In genomic region chrX:10856797-10857196, GRCh38 we compare ENCODE assay signal across 27 cellular contexts.
"Had no signal": no experiment of that assay in that cellular context is flagged by ENCODE, and none has a peak within 500 bp of the region (broad histone marks: within the 10 kb centered on the region; RNA-seq: fewer than 3 reads in every experiment).

No MANE protein-coding gene starts in this region.

- H3K27me3 Mint-ChIP-seq: dendritic cell treated with granulocyte-macrophage colony-stimulating factor and Interleukin-4, amounts not matched to agents 40 ng/mL and 50 ng/mL, for 4 days; naive B cell; natural killer cell treated with Interleukin-12 subunit alpha and Interleukin-12 subunit beta and Interleukin-15 and Interleukin-18, amount 100 ng/mL, for 72 hours; type B pancreatic cell had no signal

- H3K4me1 Mint-ChIP-seq: immature natural killer cell; mesothelial cell of epicardium; stimulated activated effector memory CD8-positive, alpha-beta T cell treated with anti-CD3 and anti-CD28 coated beads, Interleukin-12 subunit alpha, Interleukin-12 subunit beta, amount 100 ng/mL, for 72 hours had no signal

- H3K4me1 ChIP-seq: colonic mucosa, esophagus muscularis mucosa, foreskin keratinocyte, gastroesophageal sphincter, prostate gland, sigmoid colon, stomach, testis had no signal

- H3K36me3 ChIP-seq: colonic mucosa, esophagus muscularis mucosa, gastroesophageal sphincter, prostate gland, sigmoid colon, stomach, tibial artery had no signal

- H3K9me3 ChIP-seq: colonic mucosa, esophagus muscularis mucosa, gastroesophageal sphincter, mucosa of descending colon, prostate gland, sigmoid colon, stomach, testis, tibial artery had no signal

- H3K4me3 Mint-ChIP-seq: dendritic cell treated with granulocyte-macrophage colony-stimulating factor and Interleukin-4, amounts not matched to agents 40 ng/mL and 50 ng/mL, for 4 days; immature natural killer cell; mesothelial cell of epicardium; naive B cell; natural killer cell treated with Interleukin-12 subunit alpha and Interleukin-12 subunit beta and Interleukin-15 and Interleukin-18, amount 100 ng/mL, for 72 hours; stimulated activated effector memory CD8-positive, alpha-beta T cell treated with anti-CD3 and anti-CD28 coated beads, Interleukin-12 subunit alpha, Interleukin-12 subunit beta, amount 100 ng/mL, for 72 hours; type B pancreatic cell had no signal

- ATAC-seq: foreskin keratinocyte; gastroesophageal sphincter; mucosa of descending colon; natural killer cell treated with Interleukin-12 subunit alpha and Interleukin-12 subunit beta and Interleukin-15 and Interleukin-18, amount 100 ng/mL, for 72 hours; stimulated activated effector memory CD8-positive, alpha-beta T cell treated with anti-CD3 and anti-CD28 coated beads, Interleukin-12 subunit alpha, Interleukin-12 subunit beta, amount 100 ng/mL, for 72 hours had no signal

- H3K27me3 ChIP-seq: colonic mucosa, esophagus muscularis mucosa, foreskin keratinocyte, gastroesophageal sphincter, sigmoid colon, stomach, testis, tibial artery had no signal

- H3K27ac Mint-ChIP-seq: dendritic cell treated with granulocyte-macrophage colony-stimulating factor and Interleukin-4, amounts not matched to agents 40 ng/mL and 50 ng/mL, for 4 days; immature natural killer cell; mesothelial cell of epicardium; naive B cell; natural killer cell treated with Interleukin-12 subunit alpha and Interleukin-12 subunit beta and Interleukin-15 and Interleukin-18, amount 100 ng/mL, for 72 hours; stimulated activated effector memory CD8-positive, alpha-beta T cell treated with anti-CD3 and anti-CD28 coated beads, Interleukin-12 subunit alpha, Interleukin-12 subunit beta, amount 100 ng/mL, for 72 hours; type B pancreatic cell had no signal

- H3K4me3 ChIP-seq: colonic mucosa, esophagus muscularis mucosa, gastroesophageal sphincter, mucosa of descending colon, prostate gland, sigmoid colon, stomach, testis, tibial artery had no signal

- H3K9me3 Mint-ChIP-seq: dendritic cell treated with granulocyte-macrophage colony-stimulating factor and Interleukin-4, amounts not matched to agents 40 ng/mL and 50 ng/mL, for 4 days; type B pancreatic cell had no signal

- H3K27ac ChIP-seq: colonic mucosa, esophagus muscularis mucosa, foreskin keratinocyte, gastroesophageal sphincter, prostate gland, sigmoid colon, stomach, testis had no signal

- H3K36me3 Mint-ChIP-seq: immature natural killer cell; mesothelial cell of epicardium; naive B cell; natural killer cell treated with Interleukin-12 subunit alpha and Interleukin-12 subunit beta and Interleukin-15 and Interleukin-18, amount 100 ng/mL, for 72 hours; stimulated activated effector memory CD8-positive, alpha-beta T cell treated with anti-CD3 and anti-CD28 coated beads, Interleukin-12 subunit alpha, Interleukin-12 subunit beta, amount 100 ng/mL, for 72 hours; type B pancreatic cell had no signal

- DNase-seq: colonic mucosa; effector memory CD4-positive, alpha-beta T cell; foreskin keratinocyte; hypothalamus; immature natural killer cell; islet precursor cell; kidney glomerular epithelial cell; mesenchymal stem cell; mucosa of descending colon; naive B cell; nucleus accumbens; right cardiac atrium; sigmoid colon; stimulated activated CD4-positive, alpha-beta T cell treated with anti-CD3 and anti-CD28 coated beads, Interleukin-2, amount 100 ng/mL, for 24 hours; stimulated activated CD4-positive, alpha-beta T cell treated with anti-CD3 and anti-CD28 coated beads, Interleukin-4, amount 100 ng/mL, for 24 hours; stimulated activated naive CD4-positive, alpha-beta T cell treated with Interleukin-2 at 50 U/mL for 16 hours; stomach; testis; tibial artery had no signal
